1 cellular context compared by ENCODE assay signal in genomic region chr6:82396964-82397761, GRCh38.
TF ChIP-seq lines count a peak whose summit lies in the region.

No MANE protein-coding gene starts in this region.

TF ChIP-seq in IMR-90, 13 proteins besides CTCF, POLR2A, EP300 and RAD21 (continued from another document):
- TF ChIP-seq MAZ (IDR thresholded peaks at IDR 0.05; ENCODE audit: borderline replicate concordance, low read depth, low read length) (no peak), RCOR1 (IDR thresholded peaks at IDR 0.05; ENCODE audit: insufficient replicate concordance, low read length) (no peak), USF2 (IDR thresholded peaks at IDR 0.05; ENCODE audit: low read depth, low read length) (no peak)
